ENCODE assay signal across 21 cellular contexts in genomic region chr6:22436134-22436533, GRCh38.
"Had no signal": no experiment of that assay in that cellular context is flagged by ENCODE, and none has a peak within 500 bp of the region (broad histone marks: within the 10 kb centered on the region; RNA-seq: fewer than 3 reads in every experiment).

No MANE protein-coding gene starts in this region.

- H3K9me3 Mint-ChIP-seq: activated naive CD4-positive, alpha-beta T cell treated with anti-CD3 and anti-CD28 coated beads, Interleukin-2, amount 10 ng/mL, durations not matched to agents 7 days and 5 days; activated naive CD8-positive, alpha-beta T cell treated with anti-CD3 and anti-CD28 coated beads for 36 hours; activated T-helper 2 cell treated with anti-CD3 and anti-CD28 coated beads, Interferon-gamma antibody, Interleukin-2, Interleukin-4, amounts not matched to agents 10 μg/mL and 5 μg/mL and 100 μg/mL, durations not matched to agents 14 hours and 24 hours and 36 hours; T-helper 1 cell treated with Interleukin-12 subunit alpha and Interleukin-12 subunit beta and Interleukin-4 antibody, amounts not matched to agents 30 μg/mL and 1 μg/mL, for 36 hours had no signal

- H3K4me1 Mint-ChIP-seq: activated naive CD4-positive, alpha-beta T cell treated with anti-CD3 and anti-CD28 coated beads, Interleukin-2, amount 10 ng/mL, durations not matched to agents 7 days and 5 days; activated naive CD8-positive, alpha-beta T cell treated with anti-CD3 and anti-CD28 coated beads for 36 hours had no signal

- H3K27ac ChIP-seq: Peyer's patch had no signal

- H3K27ac Mint-ChIP-seq: activated CD8-positive, alpha-beta T cell treated with anti-CD3 and anti-CD28 coated beads for 36 hours; activated naive CD4-positive, alpha-beta T cell treated with anti-CD3 and anti-CD28 coated beads, Interleukin-2, amount 10 ng/mL, durations not matched to agents 7 days and 5 days; activated naive CD8-positive, alpha-beta T cell treated with anti-CD3 and anti-CD28 coated beads for 36 hours; activated T-cell treated with anti-CD3 and anti-CD28 coated beads, Interleukin-2, amount 50 U/mL, for 72 hours; activated T-helper 2 cell treated with anti-CD3 and anti-CD28 coated beads, Interferon-gamma antibody, Interleukin-2, Interleukin-4, amounts not matched to agents 10 μg/mL and 5 μg/mL and 100 μg/mL, durations not matched to agents 14 hours and 24 hours and 36 hours; T-helper 1 cell treated with Interleukin-12 subunit alpha and Interleukin-12 subunit beta and Interleukin-4 antibody, amounts not matched to agents 30 μg/mL and 1 μg/mL, for 36 hours had no signal

- DNase-seq: activated CD4-positive, alpha-beta T cell treated with anti-CD3 and anti-CD28 coated beads for 4 hours; activated CD8-positive, alpha-beta memory T cell treated with anti-CD3 and anti-CD28 coated beads, Interleukin-2, amount 50 U/mL, for 4 hours; activated CD8-positive, alpha-beta T cell treated with anti-CD3 and anti-CD28 coated beads for 36 hours; activated gamma-delta T cell treated with Interleukin-2 at 50 U/mL for 16 hours; activated naive CD4-positive, alpha-beta T cell treated with anti-CD3 and anti-CD28 coated beads, Interleukin-2, amount 10 ng/mL, durations not matched to agents 7 days and 5 days; activated naive CD8-positive, alpha-beta T cell treated with anti-CD3 and anti-CD28 coated beads for 36 hours; activated T-cell treated with anti-CD3 and anti-CD28 coated beads, Interleukin-2, amount 50 U/mL, for 72 hours; anterior cingulate cortex; Karpas-422; NCI-H1417; NCI-H1930; NCI-H345; NCI-H510A; NCI-H526 treated with DMSO at 0.1 percent for 48 hours; NK-92 treated with Interleukin-12 subunit alpha and Interleukin-12 subunit beta, amount 100 ng/mL, for 24 hours; Peyer's patch; SHP77 treated with DMSO at 0.1 percent for 48 hours had no signal

- H3K27me3 Mint-ChIP-seq: activated CD8-positive, alpha-beta T cell treated with anti-CD3 and anti-CD28 coated beads for 36 hours; activated naive CD4-positive, alpha-beta T cell treated with anti-CD3 and anti-CD28 coated beads, Interleukin-2, amount 10 ng/mL, durations not matched to agents 7 days and 5 days; activated naive CD8-positive, alpha-beta T cell treated with anti-CD3 and anti-CD28 coated beads for 36 hours had no signal

- H3K9me3 ChIP-seq: Peyer's patch had no signal

- H3K4me3 ChIP-seq: K562, Peyer's patch had no signal

- H3K27me3 ChIP-seq: Peyer's patch had no signal

- H3K4me1 ChIP-seq: Peyer's patch had no signal

- H3K4me3 Mint-ChIP-seq: activated CD8-positive, alpha-beta T cell treated with anti-CD3 and anti-CD28 coated beads for 36 hours; activated naive CD4-positive, alpha-beta T cell treated with anti-CD3 and anti-CD28 coated beads, Interleukin-2, amount 10 ng/mL, durations not matched to agents 7 days and 5 days; activated naive CD8-positive, alpha-beta T cell treated with anti-CD3 and anti-CD28 coated beads for 36 hours; activated T-cell treated with anti-CD3 and anti-CD28 coated beads, Interleukin-2, amount 50 U/mL, for 72 hours; T-helper 1 cell treated with Interleukin-12 subunit alpha and Interleukin-12 subunit beta and Interleukin-4 antibody, amounts not matched to agents 30 μg/mL and 1 μg/mL, for 36 hours had no signal

- ATAC-seq: activated CD4-positive, CD25-positive, alpha-beta regulatory T cell treated with anti-CD3 and anti-CD28 coated beads, Interleukin-2, amount 50 U/mL, for 24 hours; activated CD8-positive, alpha-beta T cell treated with anti-CD3 and anti-CD28 coated beads for 36 hours; activated T-cell treated with anti-CD3 and anti-CD28 coated beads, Interleukin-2, amount 50 U/mL, for 72 hours; K562 had no signal

- H3K36me3 ChIP-seq: Peyer's patch had no signal

- H3K36me3 Mint-ChIP-seq: activated naive CD4-positive, alpha-beta T cell treated with anti-CD3 and anti-CD28 coated beads, Interleukin-2, amount 10 ng/mL, durations not matched to agents 7 days and 5 days; activated naive CD8-positive, alpha-beta T cell treated with anti-CD3 and anti-CD28 coated beads for 36 hours had no signal
